Comparison of ENCODE assay signal across 10 cellular contexts in genomic region chr10:113856563-113856962, GRCh38. TPM values are rescaled to one million over a fixed set of nuclear protein-coding genes. Genes with fewer than 3 reads are reported as not detected.
DNase-seq lines count a peak whose midpoint lies in the region; ATAC-seq, FAIRE-seq and TF ChIP-seq lines count a peak whose summit lies in the region.
"Had no signal": no experiment of that assay in that cellular context is flagged by ENCODE, and none has a peak within 500 bp of the region (broad histone marks: within the 10 kb centered on the region; RNA-seq: fewer than 3 reads in every experiment).

No MANE protein-coding gene starts in this region.

- H3K4me3 ChIP-seq in right atrium auricular region (peak overlapping the region; percentile 61 to 87), keratinocyte (ENCODE audit: control insufficient read depth in 2 of 3, extremely low read depth in 1 of 3, insufficient read depth in 2 of 3, low read depth in 1 of 3, low read length in 3 of 3) (peak overlapping the region in 2 of 3 experiments; percentile 93 to 97), vagina (peak overlapping the region; percentile 75 to 95)

- H3K4me1 ChIP-seq in right atrium auricular region (peaks cover 0 to 32% of the 10 kb centered on the region in 2 donors), keratinocyte (ENCODE audit: control insufficient read depth, extremely low read depth, insufficient read depth, low read length) (peaks cover 37% of the 10 kb centered on the region), vagina (peaks cover 45% of the 10 kb centered on the region)

- H3K36me3 ChIP-seq in right atrium auricular region, result peaks cover 9% of the 10 kb centered on the region
- H3K36me3 ChIP-seq in keratinocyte (ENCODE audit: control insufficient read depth in 2 of 2, extremely low read depth in 1 of 2, insufficient read depth in 2 of 2, low read length in 2 of 2), result peaks cover 3 to 11% of the 10 kb centered on the region in 2 experiments
- peaks cover 0 to 23% of the 10 kb centered on the region in 2 donors for H3K36me3 ChIP-seq in vagina

- peaks cover 43% of the 10 kb centered on the region for H3K36me3 Mint-ChIP-seq in activated CD8-positive, alpha-beta T cell treated with anti-CD3 and anti-CD28 coated beads for 36 hours (ENCODE audit: low read depth)

- H3K9me3 Mint-ChIP-seq in activated CD8-positive, alpha-beta T cell treated with anti-CD3 and anti-CD28 coated beads for 36 hours, result peaks cover 5% of the 10 kb centered on the region

- H3K4me1 Mint-ChIP-seq in activated CD8-positive, alpha-beta T cell treated with anti-CD3 and anti-CD28 coated beads for 36 hours (ENCODE audit: low read depth), result peaks cover 37% of the 10 kb centered on the region

- H4K20me1 ChIP-seq in keratinocyte (ENCODE audit: control insufficient read depth, extremely low read depth, insufficient read depth, low read length), result no peaks in the 10 kb centered on the region

- no peak overlapping the region for H2AFZ ChIP-seq in keratinocyte (ENCODE audit: control insufficient read depth, low read length)

- TF ChIP-seq CTCF in right atrium auricular region (IDR thresholded peaks at IDR 0.05) (no peak), keratinocyte (optimal IDR thresholded peaks at IDR 0.05 in 1 of 3, IDR thresholded peaks at IDR 0.05 in 1 of 3, conservative IDR thresholded peaks at IDR 0.05 in 1 of 3; ENCODE audit: extremely low read depth in 1 of 3, insufficient read depth in 2 of 3, low read length in 3 of 3) (no peak), vagina (IDR thresholded peaks at IDR 0.05) (no peak)
- no peak for TF ChIP-seq CTCF in activated CD8-positive, alpha-beta T cell treated with anti-CD3 and anti-CD28 coated beads for 36 hours (IDR thresholded peaks at IDR 0.05)

- dilution Hi-C loops in keratinocyte (cut with MboI; ENCODE audit: extremely low pct_ligation_motif_present, low sequenced_read_pairs), result no loop called here

- peak overlapping the region; percentile 95 for H3K9ac ChIP-seq in keratinocyte (ENCODE audit: control insufficient read depth, extremely low read depth, insufficient read depth, low read length)

- no peak for TF ChIP-seq POLR2A in vagina (IDR thresholded peaks at IDR 0.05)
- TF ChIP-seq POLR2A in GM18505 (IDR thresholded peaks at IDR 0.05; ENCODE audit: borderline replicate concordance, extremely low read depth, insufficient read depth, insufficient read length), result no peak

- no peaks in the 10 kb centered on the region for H3K27me3 Mint-ChIP-seq in activated CD8-positive, alpha-beta T cell treated with anti-CD3 and anti-CD28 coated beads for 36 hours

- intact Hi-C loops in left ventricle myocardium superior (cut with micrococcal nuclease), result no loop called here
- intact Hi-C loops in activated CD8-positive, alpha-beta T cell treated with anti-CD3 and anti-CD28 coated beads for 36 hours (cut with micrococcal nuclease), result loop anchor here (10.0 kb wide), 2 partner anchors 172 to 188 kb away; partner anchors contain the start of gene ADRB1
- intact Hi-C loops in vagina (cut with DNase I), result no loop called here

- no peak for FAIRE-seq in keratinocyte (lab: Jason Lieb, UNC)
- FAIRE-seq: D721Med, urothelium cell line had no signal

- no peak overlapping the region for H3K27ac Mint-ChIP-seq in activated CD8-positive, alpha-beta T cell treated with anti-CD3 and anti-CD28 coated beads for 36 hours

- no peaks in the 10 kb centered on the region for H3K27me3 ChIP-seq in right atrium auricular region
- H3K27me3 ChIP-seq in keratinocyte (ENCODE audit: control insufficient read depth, extremely low read depth, insufficient read depth, low read length), result no peaks in the 10 kb centered on the region
- no peaks in the 10 kb centered on the region for H3K27me3 ChIP-seq in vagina

- peaks cover 0 to 6% of the 10 kb centered on the region in 2 donors for H3K9me3 ChIP-seq in right atrium auricular region
- no peaks in the 10 kb centered on the region for H3K9me3 ChIP-seq in keratinocyte (ENCODE audit: control insufficient read depth, low read depth, low read length)
- H3K9me3 ChIP-seq in vagina, result no peaks in the 10 kb centered on the region

- POLR2A ChIA-PET in activated CD8-positive, alpha-beta T cell treated with anti-CD3 and anti-CD28 coated beads for 36 hours (lab: Charles Lee), result no interaction called here

- DNase-seq in right atrium auricular region (ENCODE audit: low spot score) (no peak), left ventricle myocardium superior (no peak), keratinocyte (ENCODE audit: low read depth, low spot score) (no peak), vagina (ENCODE audit: extremely low spot score in 2 of 2) (no peak), medulla oblongata (ENCODE audit: extremely low spot score) (no peak)
- DNase-seq in activated CD8-positive, alpha-beta T cell treated with anti-CD3 and anti-CD28 coated beads for 36 hours, result no peak

- H3K9me1 ChIP-seq in keratinocyte (ENCODE audit: control insufficient read depth, extremely low read depth, insufficient read depth, low read length), result no peaks in the 10 kb centered on the region

- H3K4me3 Mint-ChIP-seq in activated CD8-positive, alpha-beta T cell treated with anti-CD3 and anti-CD28 coated beads for 36 hours, result peak overlapping the region; percentile 90

- H3K4me2 ChIP-seq in keratinocyte (ENCODE audit: control insufficient read depth, extremely low read depth, insufficient read depth, low read depth, low read length), result peak overlapping the region; percentile 77

- peaks cover 36% of the 10 kb centered on the region for H3K79me2 ChIP-seq in keratinocyte (ENCODE audit: control insufficient read depth, insufficient read depth, low read length)

- CTCF ChIA-PET in activated CD8-positive, alpha-beta T cell treated with anti-CD3 and anti-CD28 coated beads for 36 hours (lab: Charles Lee), result no interaction called here

- no peak for ATAC-seq in left ventricle myocardium superior
- ATAC-seq in activated CD8-positive, alpha-beta T cell treated with anti-CD3 and anti-CD28 coated beads for 36 hours, result no peak
- no peak for ATAC-seq in GM18505 (IDR thresholded peaks at IDR 0.05; ENCODE audit: unreplicated experiment)
- no peak for ATAC-seq in HG03442 (IDR thresholded peaks at IDR 0.05; ENCODE audit: unreplicated experiment)

- H3K27ac ChIP-seq in right atrium auricular region, result peak overlapping the region; percentile 95
- peak overlapping the region; percentile 96 for H3K27ac ChIP-seq in keratinocyte (ENCODE audit: control insufficient read depth, insufficient read depth, low read length)
- H3K27ac ChIP-seq in vagina, result no peak overlapping the region

RNA-seq across cellular contexts. Expression of gene NHLRC2, which starts 2.1 kb away (rescaled TPM):
- 10 to 100 TPM; 38.6 to 74.8 TPM for total RNA-seq in right atrium auricular region
- total RNA-seq in left ventricle myocardium superior, result 76.9 TPM
- total RNA-seq in activated CD8-positive, alpha-beta T cell treated with anti-CD3 and anti-CD28 coated beads for 36 hours, result 10 to 100 TPM; 23.0 to 23.9 TPM
- polyA plus RNA-seq in keratinocyte, result 6.0 to 7.5 TPM (median 6.2 TPM) in 3 replicates
- 2.8 TPM for polyA plus RNA-seq in keratinocyte (2011; ENCODE audit: low read depth)
- 2.5 and 5.1 TPM in 2 replicates for polyA plus RNA-seq in keratinocyte (2011; cell fraction: cytosol; rRNA removed)
- 9.1 and 11.3 TPM in 2 replicates for polyA plus RNA-seq in keratinocyte (2011; cell fraction: nucleus; rRNA removed)
- 3.0 and 4.9 TPM in 2 replicates for polyA plus RNA-seq in keratinocyte (2012; ENCODE audit: low replicate concordance)
- 4.3 to 17.5 TPM (median 15.4 TPM) in 3 replicates for polyA minus RNA-seq in keratinocyte
- 6.7 TPM for polyA minus RNA-seq in keratinocyte (2011; cell fraction: cytosol; rRNA and poly(A)+ RNA removed)
- polyA minus RNA-seq in keratinocyte (2011; cell fraction: nucleus; rRNA and poly(A)+ RNA removed), result 12.6 and 20.9 TPM in 2 replicates
- total RNA-seq in vagina, result 16.7 TPM

RNA-seq across cellular contexts. Expression of gene DCLRE1A, which starts 2.7 kb away (rescaled TPM):
- total RNA-seq in right atrium auricular region (1 to 10 TPM; 4.9 to 7.4 TPM), left ventricle myocardium superior (6.3 TPM), vagina (3.9 TPM)
- total RNA-seq in activated CD8-positive, alpha-beta T cell treated with anti-CD3 and anti-CD28 coated beads for 36 hours, result 10 to 100 TPM; 14.4 to 15.1 TPM
- polyA plus RNA-seq in keratinocyte, result 4.3 to 6.5 TPM (median 4.8 TPM) in 3 replicates
- polyA plus RNA-seq in keratinocyte (2011; ENCODE audit: low read depth), result 2.0 TPM
- 2.8 and 6.3 TPM in 2 replicates for polyA plus RNA-seq in keratinocyte (2011; cell fraction: cytosol; rRNA removed)
- 4.4 and 5.0 TPM in 2 replicates for polyA plus RNA-seq in keratinocyte (2011; cell fraction: nucleus; rRNA removed)
- 2.5 and 3.3 TPM in 2 replicates for polyA plus RNA-seq in keratinocyte (2012; ENCODE audit: low replicate concordance)
- polyA minus RNA-seq in keratinocyte, result 1.2 to 6.6 TPM (median 4.0 TPM) in 3 replicates
- polyA minus RNA-seq in keratinocyte (2011; cell fraction: cytosol; rRNA and poly(A)+ RNA removed), result 3.3 TPM
- polyA minus RNA-seq in keratinocyte (2011; cell fraction: nucleus; rRNA and poly(A)+ RNA removed), result 3.1 and 5.8 TPM in 2 replicates
